ENCODE assay signal across 17 cellular contexts in the genomic region with DNA sequence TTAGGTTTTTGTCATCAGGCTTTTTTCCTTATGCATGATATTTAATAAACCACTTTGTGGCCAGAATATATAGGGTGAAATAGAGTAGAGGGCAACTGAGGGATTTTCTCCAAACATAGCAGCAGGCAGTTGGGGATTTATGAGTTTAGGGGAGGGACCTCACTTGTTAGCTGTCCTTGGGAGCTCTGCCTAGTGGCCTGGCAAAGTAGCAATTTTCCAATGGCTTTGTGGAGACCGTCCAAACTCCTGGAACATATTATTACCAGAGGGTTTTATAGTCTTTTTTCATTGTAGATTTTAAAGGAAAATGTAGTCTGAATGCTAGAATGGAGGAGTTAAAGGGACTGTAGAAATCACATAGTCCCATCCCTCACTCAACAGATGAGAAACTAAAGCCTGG. TPM values are rescaled to one million over a fixed set of nuclear protein-coding genes. Genes with fewer than 3 reads are reported as not detected.
DNase-seq lines count a peak whose midpoint lies in the region; TF ChIP-seq lines count a peak whose summit lies in the region.
"Had no signal": no experiment of that assay in that cellular context is flagged by ENCODE, and none has a peak within 500 bp of the region (broad histone marks: within the 10 kb centered on the region; RNA-seq: fewer than 3 reads in every experiment).

No MANE protein-coding gene starts in this region.

- no peak for TF ChIP-seq CTCF in AG09319 (IDR thresholded peaks at IDR 0.05; ENCODE audit: low read depth, low read length)
- peak in 1 of 6 experiments; percentile 9 for TF ChIP-seq CTCF in adrenal gland (IDR thresholded peaks at IDR 0.05)
- no peak for TF ChIP-seq CTCF in left ventricle myocardium inferior (IDR thresholded peaks at IDR 0.05; ENCODE audit: borderline replicate concordance)
- TF ChIP-seq CTCF in BE2C (IDR thresholded peaks at IDR 0.05; ENCODE audit: low read depth, low read length), result no peak

- intact Hi-C loops in adrenal gland (cut with DNase I), result no loop called here
- intact Hi-C loops in left ventricle myocardium inferior (cut with micrococcal nuclease), result no loop called here

- H3K9me3 ChIP-seq in adrenal gland (replicated peaks in 1 of 3), result no peaks in the 10 kb centered on the region
- H3K9me3 ChIP-seq in left ventricle myocardium inferior (replicated peaks), result no peaks in the 10 kb centered on the region
- H3K9me3 ChIP-seq in BE2C, result no peaks in the 10 kb centered on the region

- H3K27me3 ChIP-seq in adrenal gland (no peaks in the 10 kb centered on the region), left ventricle myocardium inferior (ENCODE audit: low read depth) (no peaks in the 10 kb centered on the region), BE2C (no peaks in the 10 kb centered on the region)
- H3K27me3 ChIP-seq: foreskin keratinocyte had no signal

- H3K27ac ChIP-seq in adrenal gland, result peak overlapping the region in 1 of 5 donors; percentile 69
- peak overlapping the region; percentile 44 for H3K27ac ChIP-seq in left ventricle myocardium inferior (replicated peaks)
- H3K27ac ChIP-seq: foreskin keratinocyte had no signal

- H3K36me3 ChIP-seq in adrenal gland (replicated peaks in 1 of 2) (peaks cover 0 to 9% of the 10 kb centered on the region in 2 donors), left ventricle myocardium inferior (peaks cover 25% of the 10 kb centered on the region), BE2C (peaks cover 48% of the 10 kb centered on the region)

- H3K4me1 ChIP-seq in adrenal gland (replicated peaks in 1 of 2), result peaks cover 20 to 38% of the 10 kb centered on the region in 2 donors
- H3K4me1 ChIP-seq in left ventricle myocardium inferior, result peaks cover 66% of the 10 kb centered on the region
- peaks cover 10% of the 10 kb centered on the region; the same call in 1 of the 2 replicates for H3K4me1 ChIP-seq in BE2C

- H3K4me3 ChIP-seq in adrenal gland (no peak overlapping the region), left ventricle myocardium inferior (no peak overlapping the region), BE2C (ENCODE audit: low read depth, low read length) (no peak overlapping the region)

- 20 to 39% (median 26%) methylated on average over 1 of the region's 1 CpG for WGBS in adrenal gland, 4 donors

- DNase-seq in AG09319 (ENCODE audit: extremely low read depth, low read depth), result peak; percentile 53
- peak; percentile 68 to 88 (median 79) for DNase-seq in adrenal gland
- no peak for DNase-seq in left ventricle myocardium inferior
- peak; percentile 30 for DNase-seq in putamen (ENCODE audit: low spot score)
- DNase-seq in BE2C, result no peak
- DNase-seq in DMS79 treated with DMSO at 0.1 percent for 48 hours (lab: John Stamatoyannopoulos, UW), result no peak
- DNase-seq in NCI-H1436 (lab: John Stamatoyannopoulos, UW), result no peak
- no peak for DNase-seq in activated naive CD4-positive, alpha-beta T cell (lab: John Stamatoyannopoulos, UW)
- DNase-seq: activated naive CD4-positive, alpha-beta T cell treated with Interleukin-2 at 50 U/mL for 16 hours; COR-L47; effector memory CD4-positive, alpha-beta T cell; foreskin keratinocyte; immature natural killer cell; Kasumi-1; NCI-H187 treated with DMSO at 0.1 percent for 48 hours; NCI-H526 treated with DMSO at 0.1 percent for 48 hours; SW 1271 had no signal

- no peak for TF ChIP-seq POLR2A in adrenal gland (IDR thresholded peaks at IDR 0.05)

RNA-seq across cellular contexts. Expression of gene AMOTL1, which starts 32.2 kb away (rescaled TPM):
- total RNA-seq in adrenal gland (10 to 100 TPM; 15.6 to 26.7 (median 20.7) TPM), left ventricle myocardium inferior (61.1 TPM)
- polyA plus RNA-seq in adrenal gland, result 10 to 100 TPM in 1 of 3 donors, 1 to 10 TPM in 2; 3.0 to 11.9 (median 6.6) TPM
- polyA plus RNA-seq in BE2C (2012; ENCODE audit: insufficient read depth, insufficient read length, low read depth), result 43.2 TPM

Comparison
In these comparisons a context has a peak if more than half of its experiments do, and no peak if none do; other contexts are left out.
1. DNase-seq: peak in AG09319 (single experiment), adrenal gland (7 of 7) and putamen (single experiment); none in left ventricle myocardium inferior (single experiment), BE2C (single experiment), DMS79 treated with DMSO at 0.1 percent for 48 hours (single experiment), NCI-H1436 (single experiment) and activated naive CD4-positive, alpha-beta T cell (0 of 4).